ENCODE assay signal across 24 cellular contexts in genomic region chrX:19176901-19177630, GRCh38. TPM values are rescaled to one million over a fixed set of nuclear protein-coding genes. Genes with fewer than 3 reads are reported as not detected.
DNase-seq lines count a peak whose midpoint lies in the region; TF ChIP-seq lines count a peak whose summit lies in the region.
"Had no signal": no experiment of that assay in that cellular context is flagged by ENCODE, and none has a peak within 500 bp of the region (broad histone marks: within the 10 kb centered on the region; RNA-seq: fewer than 3 reads in every experiment).

No MANE protein-coding gene starts in this region.

- POLR2A ChIA-PET in A673 (lab: Charles Lee; ENCODE audit: low non-redundant PET) = interaction anchor here (0.6 to 0.7 kb wide), 2 partner anchors 71 to 291 kb away, joined by 3 to 9 read pairs; no protein-coding TSS in a partner anchor

- H3K4me1 ChIP-seq in A673 (ENCODE audit: insufficient read depth, low read length, poor library complexity, severe bottlenecking) = peaks cover 75% of the 10 kb centered on the region
- H3K4me1 ChIP-seq: BE2C had no signal

- H3K36me3 ChIP-seq in A673 (ENCODE audit: insufficient read depth, low read length, poor library complexity, severe bottlenecking) = no peaks in the 10 kb centered on the region
- H3K36me3 ChIP-seq: BE2C, BLaER1 had no signal

- H3K27ac Mint-ChIP-seq in nephron = peak overlapping the region; percentile 38 to 87 (median 82)
- H3K27ac Mint-ChIP-seq: CD14-positive monocyte; CD4-positive, alpha-beta memory T cell; CD4-positive, CD25-positive, alpha-beta regulatory T cell; CD8-positive, alpha-beta memory T cell had no signal

- CTCF ChIA-PET in A673 (lab: Charles Lee) = interaction anchor here (0.6 to 2.5 kb wide), 4 partner anchors 137 to 245 kb away, joined by 3 to 15 read pairs (median 4); no protein-coding TSS in a partner anchor

- TF ChIP-seq CTCF in A673 (conservative IDR thresholded peaks at IDR 0.05; ENCODE audit: low read depth, low read length) (no peak), VCaP (conservative IDR thresholded peaks at IDR 0.05) (no peak), nephron (IDR thresholded peaks at IDR 0.05; ENCODE audit: unreplicated experiment in 3 of 3) (no peak)

- H3K4me1 Mint-ChIP-seq in nephron = peaks cover 21% of the 10 kb centered on the region
- H3K4me1 Mint-ChIP-seq: CD14-positive monocyte; CD4-positive, alpha-beta memory T cell; CD4-positive, CD25-positive, alpha-beta regulatory T cell; CD8-positive, alpha-beta memory T cell had no signal

- no peaks in the 10 kb centered on the region for H3K27me3 ChIP-seq in A673 (replicated peaks; ENCODE audit: insufficient read depth, low read depth, low read length, poor library complexity)
- H3K27me3 ChIP-seq: BE2C had no signal

- no peaks in the 10 kb centered on the region for H3K9me3 ChIP-seq in A673 (ENCODE audit: low read depth, low read length, poor library complexity, severe bottlenecking)
- H3K9me3 ChIP-seq: A549, BE2C, BLaER1 had no signal

- H3K36me3 Mint-ChIP-seq in nephron (ENCODE audit: low read depth) = no peaks in the 10 kb centered on the region
- H3K36me3 Mint-ChIP-seq: CD14-positive monocyte; CD4-positive, alpha-beta memory T cell; CD4-positive, CD25-positive, alpha-beta regulatory T cell; CD8-positive, alpha-beta memory T cell had no signal

- BruUV-seq in A673 (replicated peaks; lab: Mats Ljungman, UMichigan) = no TSS peak

- intact Hi-C loops in A673 (cut with micrococcal nuclease; ENCODE audit: unreplicated experiment) = loop anchor here (1.0 to 5.0 kb wide), 8 partner anchors 50 to 785 kb away; no protein-coding TSS in a partner anchor

- peak overlapping the region; percentile 9 for H3K4me3 ChIP-seq in A673 (ENCODE audit: low read depth, low read length, poor library complexity, severe bottlenecking)
- H3K4me3 ChIP-seq: A549, BLaER1, GM12878 had no signal

- peak; percentile 97 for DNase-seq in A673 (ENCODE audit: low spot score)
- DNase-seq in cerebellar nuclear complex (lab: John Stamatoyannopoulos, UW) = no peak
- DNase-seq in NCI-H510A treated with DMSO at 0.1 percent for 48 hours (lab: John Stamatoyannopoulos, UW) = no peak
- DNase-seq in NCI-H1436 (lab: John Stamatoyannopoulos, UW) = no peak
- DNase-seq: BE2C; C1 segment of cervical spinal cord; CD4-positive, alpha-beta memory T cell; CD4-positive, CD25-positive, alpha-beta regulatory T cell; CD8-positive, alpha-beta memory T cell; COR-L47; DMS 273 treated with DMSO at 0.1 percent for 48 hours; DMS153; DMS53; DND-41; EL; GDM1 had no signal

- H3K4me3 Mint-ChIP-seq in nephron = peak overlapping the region in 1 of 3 experiments; percentile 7
- H3K4me3 Mint-ChIP-seq: CD14-positive monocyte; CD4-positive, alpha-beta memory T cell; CD4-positive, CD25-positive, alpha-beta regulatory T cell; CD8-positive, alpha-beta memory T cell had no signal

- H3K27me3 Mint-ChIP-seq in nephron (ENCODE audit: low read depth) = no peaks in the 10 kb centered on the region
- H3K27me3 Mint-ChIP-seq: CD4-positive, alpha-beta memory T cell; CD4-positive, CD25-positive, alpha-beta regulatory T cell had no signal

- H3K9me3 Mint-ChIP-seq in nephron = peaks cover 11% of the 10 kb centered on the region
- H3K9me3 Mint-ChIP-seq: CD4-positive, CD25-positive, alpha-beta regulatory T cell; CD8-positive, alpha-beta memory T cell had no signal

- H3K27ac ChIP-seq in A673 (ENCODE audit: low read depth, low read length, poor library complexity, severe bottlenecking) = peak overlapping the region; percentile 96
- peak overlapping the region; percentile 38; the same call in 1 of the 2 replicates for H3K27ac ChIP-seq in VCaP
- H3K27ac ChIP-seq: 22Rv1, BLaER1 had no signal

RNA-seq across cellular contexts. Expression of gene ADGRG2, which starts 54.8 kb away (rescaled TPM):
- total RNA-seq in A673 (2021) = 61.3 and 73.6 TPM in 2 replicates
- total RNA-seq: CD4-positive, alpha-beta memory T cell; CD4-positive, CD25-positive, alpha-beta regulatory T cell; CD8-positive, alpha-beta memory T cell; G401; GM12878 had no signal
